8 cellular contexts compared by ENCODE assay signal in the genomic region with DNA sequence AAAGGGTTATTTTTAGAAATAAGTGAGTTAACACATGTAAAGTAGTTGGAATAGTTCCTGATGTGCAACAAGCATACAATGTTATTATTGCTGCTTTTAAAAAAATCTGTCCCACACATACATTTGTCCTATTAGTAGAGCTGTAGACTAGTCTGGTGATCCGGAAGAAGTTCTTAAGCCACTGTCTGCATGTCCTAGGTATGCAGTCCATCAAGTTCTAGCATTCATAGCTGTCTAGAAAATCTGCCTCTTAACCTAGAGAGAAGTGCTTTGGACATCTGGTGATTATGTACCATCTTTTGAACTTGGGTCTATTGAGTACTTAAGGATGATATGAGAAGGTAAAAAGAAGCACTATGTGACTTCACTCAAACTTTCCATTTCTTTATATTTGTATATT.
"Had no signal": no experiment of that assay in that cellular context is flagged by ENCODE, and none has a peak within 500 bp of the region (broad histone marks: within the 10 kb centered on the region; RNA-seq: fewer than 3 reads in every experiment).

No MANE protein-coding gene starts in this region.

- FAIRE-seq: HepG2, HTR-8/SVneo, K562 had no signal

- H3K27ac Mint-ChIP-seq: IgD-negative memory B cell had no signal

- H3K27ac ChIP-seq: HL-60 had no signal

- H3K4me3 ChIP-seq: K562 had no signal

- H3K4me3 Mint-ChIP-seq: IgD-negative memory B cell had no signal

- ATAC-seq: HepG2, K562 had no signal

- DNase-seq: IMR-90, KBM-7, KG1 had no signal

- H3K4me1 Mint-ChIP-seq: IgD-negative memory B cell had no signal

- H3K27me3 Mint-ChIP-seq: IgD-negative memory B cell had no signal

- H3K36me3 Mint-ChIP-seq: IgD-negative memory B cell had no signal
